27 cellular contexts compared by ENCODE assay signal in the genomic region with DNA sequence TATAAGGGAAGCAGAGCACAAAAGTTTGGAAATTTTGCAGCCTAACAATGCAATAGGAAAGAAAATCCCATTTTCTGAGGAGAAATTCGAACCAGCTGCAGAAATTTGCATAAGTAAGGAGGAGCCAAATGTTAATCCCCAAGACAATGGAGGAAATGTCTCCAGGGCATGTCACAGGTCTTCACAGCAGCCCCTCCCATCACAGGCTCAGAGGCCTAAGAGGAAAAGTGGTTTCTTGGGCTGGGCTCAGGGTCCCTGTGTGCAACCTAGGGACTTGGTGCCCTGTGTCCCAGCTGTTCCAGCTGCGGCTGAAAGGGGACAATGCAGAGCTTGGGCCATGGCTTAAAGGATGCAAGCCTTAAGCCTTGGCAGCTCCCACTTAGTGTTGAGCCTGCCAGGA.
"Had no signal": no experiment of that assay in that cellular context is flagged by ENCODE, and none has a peak within 500 bp of the region (broad histone marks: within the 10 kb centered on the region; RNA-seq: fewer than 3 reads in every experiment).

No MANE protein-coding gene starts in this region.

- H3K27me3 Mint-ChIP-seq: dendritic cell treated with granulocyte-macrophage colony-stimulating factor and Interleukin-4, amounts not matched to agents 40 ng/mL and 50 ng/mL, for 4 days; naive thymus-derived CD8-positive, alpha-beta T cell; type B pancreatic cell had no signal

- H3K27ac ChIP-seq: colonic mucosa, esophagus muscularis mucosa, foreskin keratinocyte, gastroesophageal sphincter, heart left ventricle, hepatocyte, prostate gland, right atrium auricular region, testis, tibial artery had no signal

- H3K4me3 ChIP-seq: colonic mucosa, esophagus muscularis mucosa, gastroesophageal sphincter, heart left ventricle, hepatocyte, prostate gland, right atrium auricular region, smooth muscle cell, testis, tibial artery had no signal

- H3K36me3 ChIP-seq: colonic mucosa, esophagus muscularis mucosa, gastroesophageal sphincter, heart left ventricle, prostate gland, right atrium auricular region, tibial artery had no signal

- H3K27ac Mint-ChIP-seq: dendritic cell treated with granulocyte-macrophage colony-stimulating factor and Interleukin-4, amounts not matched to agents 40 ng/mL and 50 ng/mL, for 4 days; naive thymus-derived CD8-positive, alpha-beta T cell; nephron progenitor cell; type B pancreatic cell had no signal

- ATAC-seq: foreskin keratinocyte; gastroesophageal sphincter; heart left ventricle; left lobe of liver; naive thymus-derived CD8-positive, alpha-beta T cell; sciatic nerve; stimulated activated naive CD8-positive, alpha-beta T cell treated with anti-CD3 and anti-CD28 coated beads, Interleukin-15, Interleukin-2, amounts not matched to agents 100 U/mL and 50 U/mL, for 24 hours had no signal

- H3K4me1 ChIP-seq: colonic mucosa, esophagus muscularis mucosa, foreskin keratinocyte, gastroesophageal sphincter, heart left ventricle, prostate gland, right atrium auricular region, testis, tibial artery had no signal

- H3K4me3 Mint-ChIP-seq: dendritic cell treated with granulocyte-macrophage colony-stimulating factor and Interleukin-4, amounts not matched to agents 40 ng/mL and 50 ng/mL, for 4 days; naive thymus-derived CD8-positive, alpha-beta T cell; nephron progenitor cell; type B pancreatic cell had no signal

- DNase-seq: colonic mucosa; effector CD8-positive, alpha-beta T cell; foreskin keratinocyte; heart left ventricle; mesenchymal stem cell; midbrain; naive thymus-derived CD8-positive, alpha-beta T cell; nephron progenitor cell; nucleus accumbens; stimulated activated CD4-positive, alpha-beta T cell treated with anti-CD3 and anti-CD28 coated beads, Interleukin-12 subunit alpha, Interleukin-12 subunit beta, amount 100 ng/mL, for 4 hours; stimulated activated CD4-positive, alpha-beta T cell treated with anti-CD3 and anti-CD28 coated beads, Interleukin-1b, Interleukin-23, amount 100 ng/mL, for 48 hours; stimulated activated CD4-positive, alpha-beta T cell treated with anti-CD3 and anti-CD28 coated beads, Interleukin-4, amount 100 ng/mL, for 1 hour; stimulated activated CD8-positive, alpha-beta memory T cell treated with anti-CD3 and anti-CD28 coated beads, Interleukin-4, amount 100 ng/mL, for 48 hours; stimulated activated naive CD8-positive, alpha-beta T cell treated with anti-CD3 and anti-CD28 coated beads, Interleukin-15, Interleukin-2, amounts not matched to agents 100 U/mL and 50 U/mL, for 24 hours; substantia nigra; testis; tibial artery had no signal

- H3K36me3 Mint-ChIP-seq: naive thymus-derived CD8-positive, alpha-beta T cell; type B pancreatic cell had no signal

- H3K4me1 Mint-ChIP-seq: naive thymus-derived CD8-positive, alpha-beta T cell; nephron progenitor cell had no signal

- H3K27me3 ChIP-seq: colonic mucosa, esophagus muscularis mucosa, foreskin keratinocyte, gastroesophageal sphincter, heart left ventricle, hepatocyte, right atrium auricular region, testis, tibial artery had no signal

- H3K9me3 Mint-ChIP-seq: type B pancreatic cell had no signal

- H3K9me3 ChIP-seq: colonic mucosa, esophagus muscularis mucosa, gastroesophageal sphincter, heart left ventricle, prostate gland, right atrium auricular region, testis, tibial artery had no signal
